Comparison of ENCODE assay signal across 8 cellular contexts in the genomic region with DNA sequence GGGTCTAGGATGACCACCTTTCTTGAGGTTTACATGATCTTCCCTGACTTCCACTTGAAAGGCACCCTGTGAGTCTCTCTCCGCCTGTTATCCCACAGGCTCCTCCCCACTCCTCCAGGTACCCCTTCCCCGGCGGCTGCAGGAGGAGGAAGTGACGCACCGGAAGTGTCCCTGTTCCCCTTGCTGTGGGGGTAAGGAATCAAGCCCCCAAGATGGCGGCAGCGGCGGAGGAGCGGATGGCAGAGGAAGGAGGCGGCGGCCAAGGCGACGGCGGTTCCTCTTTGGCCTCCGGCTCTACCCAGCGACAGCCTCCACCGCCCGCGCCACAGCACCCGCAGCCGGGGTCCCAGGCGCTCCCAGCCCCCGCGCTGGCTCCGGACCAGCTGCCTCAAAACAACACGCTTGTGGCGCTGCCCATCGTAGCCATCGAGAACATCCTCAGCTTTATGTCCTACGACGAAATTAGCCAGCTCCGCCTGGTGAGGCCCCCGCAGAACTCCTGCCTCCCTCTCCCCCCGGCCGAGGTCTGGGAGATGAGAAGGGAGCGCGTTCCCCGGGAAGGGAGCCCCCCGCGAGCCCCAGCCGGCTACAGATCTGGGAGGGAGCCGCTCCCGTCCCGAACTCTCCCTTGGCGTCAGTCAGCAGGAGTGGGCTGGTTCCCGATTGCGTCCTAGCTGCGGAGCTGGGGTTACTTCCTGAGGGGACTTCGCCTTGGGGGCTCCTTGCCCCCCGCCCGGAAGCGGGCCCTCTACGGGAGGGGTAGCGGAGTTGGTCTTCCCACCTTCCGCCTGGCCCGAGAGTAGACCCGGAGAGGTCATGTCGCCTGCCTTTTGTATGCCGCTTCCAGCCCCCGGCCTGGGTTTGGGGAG. TPM values are rescaled to one million over a fixed set of nuclear protein-coding genes. Genes with fewer than 3 reads are reported as not detected.
DNase-seq lines count a peak whose midpoint lies in the region; ATAC-seq lines count a peak whose summit lies in the region.

A gene with protein sequence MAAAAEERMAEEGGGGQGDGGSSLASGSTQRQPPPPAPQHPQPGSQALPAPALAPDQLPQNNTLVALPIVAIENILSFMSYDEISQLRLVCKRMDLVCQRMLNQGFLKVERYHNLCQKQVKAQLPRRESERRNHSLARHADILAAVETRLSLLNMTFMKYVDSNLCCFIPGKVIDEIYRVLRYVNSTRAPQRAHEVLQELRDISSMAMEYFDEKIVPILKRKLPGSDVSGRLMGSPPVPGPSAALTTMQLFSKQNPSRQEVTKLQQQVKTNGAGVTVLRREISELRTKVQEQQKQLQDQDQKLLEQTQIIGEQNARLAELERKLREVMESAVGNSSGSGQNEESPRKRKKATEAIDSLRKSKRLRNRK (plus strand): TSS at position 194 of the 869 bp plus-strand sequence. CDS start 19 bp downstream, at position 213.

- H2BK12ac ChIP-seq in mesenchymal stem cell (ENCODE audit: low read length in 2 of 2) = peak within 1 kb of the TSS in 1 of 2 experiments; percentile 72

- peak; percentile 98 for ATAC-seq in GM21381 (IDR thresholded peaks at IDR 0.05; ENCODE audit: unreplicated experiment)
- ATAC-seq in activated CD8-positive, alpha-beta memory T cell treated with anti-CD3 and anti-CD28 coated beads, Interleukin-2, amount 10 ng/mL, durations not matched to agents 7 days and 5 days = peak; percentile 96

- under 1% methylated on average over 53 of the region's 60 CpGs for WGBS in mesenchymal stem cell

- H3K4me3 ChIP-seq in NT2/D1 (ENCODE audit: insufficient read length, low read depth) = peak within 1 kb of the TSS; percentile 91
- H3K4me3 ChIP-seq in endocrine pancreas (ENCODE audit: control insufficient read depth, insufficient read depth, low read length) = peak within 1 kb of the TSS; percentile 86
- peak within 1 kb of the TSS; percentile 97 to 98 for H3K4me3 ChIP-seq in mesenchymal stem cell (ENCODE audit: insufficient read depth in 1 of 2, low read depth in 1 of 2, low read length in 2 of 2)

- peak within 1 kb of the TSS; percentile 91 to 99 for H3K4ac ChIP-seq in mesenchymal stem cell (ENCODE audit: low read depth in 1 of 2, low read length in 2 of 2)

- H3K9ac ChIP-seq in NT2/D1 (ENCODE audit: insufficient read length, low read depth) (peak within 1 kb of the TSS; percentile 99), endocrine pancreas (ENCODE audit: control insufficient read depth, insufficient read depth, low read length) (peak within 1 kb of the TSS; percentile 32), mesenchymal stem cell (ENCODE audit: low read length) (peak within 1 kb of the TSS; percentile 98)

- H3K27me3 Mint-ChIP-seq in activated CD8-positive, alpha-beta memory T cell treated with anti-CD3 and anti-CD28 coated beads, Interleukin-2, amount 10 ng/mL, durations not matched to agents 7 days and 5 days = peaks cover 19% of the 10 kb centered on the region

- peak within 1 kb of the TSS; percentile 95 for H4K91ac ChIP-seq in mesenchymal stem cell (ENCODE audit: low read length)

- peak within 1 kb of the TSS; percentile 94 for H2BK15ac ChIP-seq in mesenchymal stem cell (ENCODE audit: low read depth, poor library complexity, severe bottlenecking)

- H2BK120ac ChIP-seq in mesenchymal stem cell (ENCODE audit: low read depth, low read length) = peak within 1 kb of the TSS; percentile 78

- peak within 1 kb of the TSS; percentile 62 for H3K27ac ChIP-seq in mesenchymal stem cell (ENCODE audit: low read length, poor library complexity, severe bottlenecking)

- peak within 1 kb of the TSS; percentile 85 for H3K27ac Mint-ChIP-seq in activated CD8-positive, alpha-beta memory T cell treated with anti-CD3 and anti-CD28 coated beads, Interleukin-2, amount 10 ng/mL, durations not matched to agents 7 days and 5 days

- H3K23ac ChIP-seq in mesenchymal stem cell (ENCODE audit: low read length in 2 of 2) = peak within 1 kb of the TSS; percentile 51 to 96

- peak within 1 kb of the TSS; percentile 95 for H3K4me2 ChIP-seq in mesenchymal stem cell (ENCODE audit: low read length, poor library complexity, severe bottlenecking)

- H2AFZ ChIP-seq in mesenchymal stem cell (ENCODE audit: low read depth, low read length) = peak within 1 kb of the TSS; percentile 100

- H3K9me3 ChIP-seq in NT2/D1 (ENCODE audit: insufficient read depth, low read length) (no peaks in the 10 kb centered on the region), endocrine pancreas (ENCODE audit: control insufficient read depth, low read length) (no peaks in the 10 kb centered on the region), mesenchymal stem cell (ENCODE audit: control insufficient read depth, low read length) (no peaks in the 10 kb centered on the region)

- CTCF ChIA-PET in activated CD8-positive, alpha-beta memory T cell treated with anti-CD3 and anti-CD28 coated beads, Interleukin-2, amount 10 ng/mL, durations not matched to agents 7 days and 5 days (lab: Charles Lee) = interaction anchor here (0.6 to 1.6 kb wide), 8 partner anchors 22 to 416 kb away, joined by 3 to 4 read pairs (median 3); no protein-coding TSS in a partner anchor

- peak within 1 kb of the TSS; percentile 97 for H4K8ac ChIP-seq in mesenchymal stem cell (ENCODE audit: low read length)

- H3K27me3 ChIP-seq in NT2/D1 (ENCODE audit: insufficient read depth, insufficient read length) = no peaks in the 10 kb centered on the region
- no peaks in the 10 kb centered on the region for H3K27me3 ChIP-seq in endocrine pancreas (ENCODE audit: control insufficient read depth, insufficient read depth, low read length)
- H3K27me3 ChIP-seq in mesenchymal stem cell (ENCODE audit: control insufficient read depth in 1 of 2, insufficient read depth in 1 of 2, low read length in 2 of 2) = peaks cover 0 to 8% of the 10 kb centered on the region in 2 experiments

- peak within 1 kb of the TSS; percentile 76 to 99 for H3K18ac ChIP-seq in mesenchymal stem cell (ENCODE audit: low read depth in 1 of 2, low read length in 2 of 2)

- DNase-seq in COR-L47 (lab: John Stamatoyannopoulos, UW) (peak; percentile 93), HUDEP-2 (lab: John Stamatoyannopoulos, UW; ENCODE audit: unreplicated experiment in 76 of 76) (peak in 75 of 76 experiments; percentile 40 to 96 (median 89)), NT2/D1 (ENCODE audit: low read depth, low spot score) (peak; percentile 99), mesenchymal stem cell (peak; percentile 95)
- peak; percentile 97 for DNase-seq in activated CD8-positive, alpha-beta memory T cell treated with anti-CD3 and anti-CD28 coated beads, Interleukin-2, amount 10 ng/mL, durations not matched to agents 7 days and 5 days
- DNase-seq in stimulated activated CD8-positive, alpha-beta memory T cell treated with anti-CD3 and anti-CD28 coated beads, Interleukin-12 subunit alpha, Interleukin-12 subunit beta, amount 100 ng/mL, for 4 hours (ENCODE audit: low read depth) = peak; percentile 88

- no peaks in the 10 kb centered on the region for H3K9me3 Mint-ChIP-seq in activated CD8-positive, alpha-beta memory T cell treated with anti-CD3 and anti-CD28 coated beads, Interleukin-2, amount 10 ng/mL, durations not matched to agents 7 days and 5 days (ENCODE audit: low read depth)

- H2AK5ac ChIP-seq in mesenchymal stem cell (ENCODE audit: low read length, severe bottlenecking) = peak within 1 kb of the TSS; percentile 37

- peaks cover 28% of the 10 kb centered on the region for H3K4me1 Mint-ChIP-seq in activated CD8-positive, alpha-beta memory T cell treated with anti-CD3 and anti-CD28 coated beads, Interleukin-2, amount 10 ng/mL, durations not matched to agents 7 days and 5 days

- peak within 1 kb of the TSS in 1 of 2 experiments; percentile 97 for H3K14ac ChIP-seq in mesenchymal stem cell (ENCODE audit: low read length in 2 of 2)

- H2BK5ac ChIP-seq in mesenchymal stem cell (ENCODE audit: low read depth, low read length, poor library complexity, severe bottlenecking) = peak within 1 kb of the TSS; percentile 94

- peak within 1 kb of the TSS; percentile 86 for H3K4me3 Mint-ChIP-seq in activated CD8-positive, alpha-beta memory T cell treated with anti-CD3 and anti-CD28 coated beads, Interleukin-2, amount 10 ng/mL, durations not matched to agents 7 days and 5 days

- H3K4me1 ChIP-seq in NT2/D1 (ENCODE audit: insufficient read depth, insufficient read length) = no peaks in the 10 kb centered on the region
- peaks cover 19% of the 10 kb centered on the region for H3K4me1 ChIP-seq in endocrine pancreas (ENCODE audit: control insufficient read depth, insufficient read depth, low read length)
- H3K4me1 ChIP-seq in mesenchymal stem cell (ENCODE audit: control insufficient read depth, insufficient read depth, low read depth, low read length) = no peaks in the 10 kb centered on the region

- no peaks in the 10 kb centered on the region for H3K79me1 ChIP-seq in mesenchymal stem cell (replicated peaks; ENCODE audit: low read length, poor library complexity, severe bottlenecking)

- H3K36me3 ChIP-seq in NT2/D1 (ENCODE audit: insufficient read depth, insufficient read length, low read length) = peaks cover 15% of the 10 kb centered on the region
- no peaks in the 10 kb centered on the region for H3K36me3 ChIP-seq in endocrine pancreas (ENCODE audit: control insufficient read depth, insufficient read depth, low read length)
- no peaks in the 10 kb centered on the region for H3K36me3 ChIP-seq in mesenchymal stem cell (ENCODE audit: control insufficient read depth in 1 of 2, insufficient read depth in 2 of 2, low read depth in 1 of 2, low read length in 2 of 2)

- no peaks in the 10 kb centered on the region for H3K36me3 Mint-ChIP-seq in activated CD8-positive, alpha-beta memory T cell treated with anti-CD3 and anti-CD28 coated beads, Interleukin-2, amount 10 ng/mL, durations not matched to agents 7 days and 5 days

RNA-seq across cellular contexts. Expression of the gene that starts here (rescaled TPM):
- total RNA-seq in activated CD8-positive, alpha-beta memory T cell treated with anti-CD3 and anti-CD28 coated beads, Interleukin-2, amount 10 ng/mL, durations not matched to agents 7 days and 5 days = 10 to 100 TPM; 21.3 to 29.6 TPM
- 12.1 TPM for polyA plus RNA-seq in mesenchymal stem cell (2013, experiment 1 of 2)
- 12.8 TPM for polyA plus RNA-seq in mesenchymal stem cell (2013, experiment 2 of 2)

Comparison
In these comparisons a context has a peak if more than half of its experiments do, and no peak if none do; other contexts are left out.
1. Peak in every context shown above with its lines: DNase-seq, ATAC-seq, H3K4me3 ChIP-seq and H3K27ac ChIP-seq.
2. H3K9ac ChIP-seq: peak in every context shown above with its lines; median percentile 99 in NT2/D1; 98 in mesenchymal stem cell; 32 in endocrine pancreas.